ENCODE assay signal across 25 cellular contexts in genomic region chr2:29189052-29189451, GRCh38.
DNase-seq lines count a peak whose midpoint lies in the region; ATAC-seq and TF ChIP-seq lines count a peak whose summit lies in the region.
"Had no signal": no experiment of that assay in that cellular context is flagged by ENCODE, and none has a peak within 500 bp of the region (broad histone marks: within the 10 kb centered on the region; RNA-seq: fewer than 3 reads in every experiment).

No MANE protein-coding gene starts in this region.

- H3K27me3 Mint-ChIP-seq in T-cell, result no peaks in the 10 kb centered on the region
- H3K27me3 Mint-ChIP-seq in osteocyte (ENCODE audit: unreplicated experiment), result no peaks in the 10 kb centered on the region
- H3K27me3 Mint-ChIP-seq: activated T-helper 17 cell treated with anti-CD3 and anti-CD28 coated beads, Interleukin-2, amount 50 U/mL, for 72 hours; CD4-positive, alpha-beta memory T cell; naive thymus-derived CD8-positive, alpha-beta T cell; stimulated activated memory B cell treated with anti-CD40 and anti-IgM and Interleukin-4, amounts not matched to agents 10 μg/mL and 1 μg/mL and 100 μg/mL, for 72 hours; T-helper 17 cell had no signal

- POLR2A ChIA-PET in T-cell (lab: Charles Lee), result no interaction called here

- H3K27ac Mint-ChIP-seq in T-cell (peak overlapping the region in 1 of 2 donors; percentile 3), osteocyte (ENCODE audit: unreplicated experiment) (no peak overlapping the region)
- H3K27ac Mint-ChIP-seq: activated T-helper 17 cell treated with anti-CD3 and anti-CD28 coated beads, Interleukin-2, amount 50 U/mL, for 72 hours; stimulated activated memory B cell treated with anti-CD40 and anti-IgM and Interleukin-4, amounts not matched to agents 10 μg/mL and 1 μg/mL and 100 μg/mL, for 72 hours; T-helper 17 cell had no signal

- CTCF ChIA-PET in T-cell (lab: Charles Lee), result no interaction called here

- peaks cover 0 to 4% (median 0%) of the 10 kb centered on the region in 3 donors for H3K9me3 Mint-ChIP-seq in T-cell
- no peaks in the 10 kb centered on the region for H3K9me3 Mint-ChIP-seq in osteocyte (ENCODE audit: unreplicated experiment)
- H3K9me3 Mint-ChIP-seq: activated T-helper 17 cell treated with anti-CD3 and anti-CD28 coated beads, Interleukin-2, amount 50 U/mL, for 72 hours had no signal

- H3K4me1 Mint-ChIP-seq in T-cell (peaks cover 0 to 22% (median 17%) of the 10 kb centered on the region in 3 donors), osteocyte (ENCODE audit: unreplicated experiment) (peaks cover 7% of the 10 kb centered on the region)
- H3K4me1 Mint-ChIP-seq: stimulated activated memory B cell treated with anti-CD40 and anti-IgM and Interleukin-4, amounts not matched to agents 10 μg/mL and 1 μg/mL and 100 μg/mL, for 72 hours had no signal

- TF ChIP-seq CTCF in osteocyte (IDR thresholded peaks at IDR 0.05), result no peak

- H3K4me3 Mint-ChIP-seq in T-cell (peak overlapping the region in 1 of 3 donors; percentile 50), osteocyte (ENCODE audit: unreplicated experiment) (no peak overlapping the region)
- H3K4me3 Mint-ChIP-seq: activated T-helper 17 cell treated with anti-CD3 and anti-CD28 coated beads, Interleukin-2, amount 50 U/mL, for 72 hours; stimulated activated memory B cell treated with anti-CD40 and anti-IgM and Interleukin-4, amounts not matched to agents 10 μg/mL and 1 μg/mL and 100 μg/mL, for 72 hours; T-helper 17 cell had no signal

- DNase-seq in stimulated activated naive CD4-positive, alpha-beta T cell (lab: John Stamatoyannopoulos, UW), result peak in 4 of 6 experiments; percentile 12 to 71 (median 20)
- DNase-seq in stimulated activated naive CD4-positive, alpha-beta T cell treated with Interleukin-2 at 50 U/mL for 16 hours (lab: John Stamatoyannopoulos, UW), result no peak
- DNase-seq in T-cell, result peak in 19 of 34 experiments; percentile 14 to 75 (median 47)
- DNase-seq in hypothalamus (lab: John Stamatoyannopoulos, UW), result no peak
- DNase-seq in osteocyte (ENCODE audit: extremely low spot score, unreplicated experiment), result no peak
- no peak for DNase-seq in substantia nigra (lab: John Stamatoyannopoulos, UW)
- DNase-seq: adrenal gland, caudate nucleus, erythroblast, foreskin melanocyte, KBM-7, NCI-H1092, NCI-H524, ovary, right cardiac atrium, T-helper 17 cell, tibial artery, WERI-Rb-1 had no signal

- H3K36me3 Mint-ChIP-seq in T-cell, result peaks cover 26% of the 10 kb centered on the region
- H3K36me3 Mint-ChIP-seq in osteocyte (ENCODE audit: unreplicated experiment), result peaks cover 8% of the 10 kb centered on the region

- no peak overlapping the region for H3K27ac ChIP-seq in substantia nigra (ENCODE audit: low read depth, low read length, poor library complexity, severe bottlenecking)
- H3K27ac ChIP-seq: adrenal gland, ovary, tibial artery, WERI-Rb-1 had no signal

- ATAC-seq in HG02623 (IDR thresholded peaks at IDR 0.05; ENCODE audit: unreplicated experiment), result peak; percentile 47
- peak in 3 of 4 experiments; percentile 73 to 98 (median 83) for ATAC-seq in T-cell (replicated peaks in 1 of 4)
- ATAC-seq in HG02938 (IDR thresholded peaks at IDR 0.05; ENCODE audit: unreplicated experiment), result no peak
- ATAC-seq: activated T-helper 17 cell treated with anti-CD3 and anti-CD28 coated beads, Interleukin-2, amount 50 U/mL, for 72 hours; right cardiac atrium; Right ventricle myocardium inferior; stimulated activated memory B cell treated with anti-CD40 and anti-IgM and Interleukin-4, amounts not matched to agents 10 μg/mL and 1 μg/mL and 100 μg/mL, for 72 hours; T-helper 17 cell had no signal

Comparison
In these comparisons a context has a peak if more than half of its experiments do, and no peak if none do; other contexts are left out.
1. DNase-seq: peak in stimulated activated naive CD4-positive, alpha-beta T cell (4 of 6) and T-cell (19 of 34); none in stimulated activated naive CD4-positive, alpha-beta T cell treated with Interleukin-2 at 50 U/mL for 16 hours (single experiment), hypothalamus (0 of 51), osteocyte (single experiment) and substantia nigra (0 of 49).